Comparison of ENCODE assay signal across 29 cellular contexts in the genomic region with DNA sequence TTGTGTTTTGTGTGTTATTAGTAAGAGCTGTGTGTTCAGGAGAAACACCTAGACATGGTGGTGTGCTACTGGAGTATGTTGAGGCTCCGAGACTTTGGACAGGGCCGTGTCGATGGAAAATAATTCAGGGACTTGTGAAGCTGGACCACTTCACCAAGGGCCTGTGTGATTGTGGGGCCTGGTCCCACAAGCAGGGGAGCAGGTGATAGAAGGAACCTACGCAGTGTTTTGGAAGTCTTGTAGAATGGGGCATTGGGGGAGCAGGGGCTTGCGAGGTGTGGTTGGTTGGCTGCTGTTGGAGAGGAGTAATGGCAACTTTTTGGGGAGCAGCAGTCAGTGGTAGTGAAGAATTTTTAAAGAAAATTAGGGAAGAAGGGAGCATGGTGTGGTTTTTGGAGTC. TPM values are rescaled to one million over a fixed set of nuclear protein-coding genes. Genes with fewer than 3 reads are reported as not detected.
"Had no signal": no experiment of that assay in that cellular context is flagged by ENCODE, and none has a peak within 500 bp of the region (broad histone marks: within the 10 kb centered on the region; RNA-seq: fewer than 3 reads in every experiment).

No MANE protein-coding gene starts in this region.

- H3K9me3 ChIP-seq: lower lobe of right lung, stomach, suprapubic skin, tibial nerve, uterus had no signal

- H3K27ac Mint-ChIP-seq: activated CD4-positive, alpha-beta T cell treated with anti-CD3 and anti-CD28 coated beads, Interleukin-2, amount 10 ng/mL, durations not matched to agents 7 days and 5 days; activated CD8-positive, alpha-beta memory T cell treated with anti-CD3 and anti-CD28 coated beads, Interleukin-2, amount 10 ng/mL, durations not matched to agents 7 days and 5 days; activated CD8-positive, alpha-beta T cell treated with anti-CD3 and anti-CD28 coated beads for 36 hours; activated naive CD8-positive, alpha-beta T cell treated with anti-CD3 and anti-CD28 coated beads, Interleukin-2, amount 50 U/mL, for 24 hours; activated T-helper 1 cell treated with anti-CD3 and anti-CD28 coated beads, Interleukin-12 subunit alpha, Interleukin-12 subunit beta, Interleukin-2, Interleukin-4 antibody, amounts not matched to agents 30 ng/mL and 10 ng/mL and 1 ng/mL, durations not matched to agents 14 hours and 24 hours and 36 hours; immature natural killer cell; natural killer cell; stimulated activated effector memory CD8-positive, alpha-beta T cell treated with anti-CD3 and anti-CD28 coated beads, Interleukin-12 subunit alpha, Interleukin-12 subunit beta, amount 100 ng/mL, for 72 hours; T-helper 2 cell treated with Interferon-gamma antibody and Interleukin-4, amounts not matched to agents 5 μg/mL and 100 μg/mL, for 36 hours had no signal

- H2AFZ ChIP-seq: parathyroid adenoma had no signal

- H3K4me1 Mint-ChIP-seq: activated CD4-positive, alpha-beta T cell treated with anti-CD3 and anti-CD28 coated beads, Interleukin-2, amount 10 ng/mL, durations not matched to agents 7 days and 5 days; activated naive CD8-positive, alpha-beta T cell treated with anti-CD3 and anti-CD28 coated beads, Interleukin-2, amount 50 U/mL, for 24 hours; immature natural killer cell; natural killer cell had no signal

- H3K9me3 Mint-ChIP-seq: activated CD4-positive, alpha-beta T cell treated with anti-CD3 and anti-CD28 coated beads, Interleukin-2, amount 10 ng/mL, durations not matched to agents 7 days and 5 days; activated CD8-positive, alpha-beta T cell treated with anti-CD3 and anti-CD28 coated beads for 36 hours; activated naive CD8-positive, alpha-beta T cell treated with anti-CD3 and anti-CD28 coated beads, Interleukin-2, amount 50 U/mL, for 24 hours; activated T-helper 1 cell treated with anti-CD3 and anti-CD28 coated beads, Interleukin-12 subunit alpha, Interleukin-12 subunit beta, Interleukin-2, Interleukin-4 antibody, amounts not matched to agents 30 ng/mL and 10 ng/mL and 1 ng/mL, durations not matched to agents 14 hours and 24 hours and 36 hours; immature natural killer cell; natural killer cell; stimulated activated effector memory CD8-positive, alpha-beta T cell treated with anti-CD3 and anti-CD28 coated beads, Interleukin-12 subunit alpha, Interleukin-12 subunit beta, amount 100 ng/mL, for 72 hours; T-helper 2 cell treated with Interferon-gamma antibody and Interleukin-4, amounts not matched to agents 5 μg/mL and 100 μg/mL, for 36 hours had no signal

- H3K9ac ChIP-seq: parathyroid adenoma had no signal

- H3K36me3 ChIP-seq: lower lobe of right lung, stomach, suprapubic skin, tibial nerve, uterus had no signal

- H3K4me3 Mint-ChIP-seq: activated CD4-positive, alpha-beta T cell treated with anti-CD3 and anti-CD28 coated beads, Interleukin-2, amount 10 ng/mL, durations not matched to agents 7 days and 5 days; activated CD8-positive, alpha-beta memory T cell treated with anti-CD3 and anti-CD28 coated beads, Interleukin-2, amount 10 ng/mL, durations not matched to agents 7 days and 5 days; activated CD8-positive, alpha-beta T cell treated with anti-CD3 and anti-CD28 coated beads for 36 hours; activated naive CD8-positive, alpha-beta T cell treated with anti-CD3 and anti-CD28 coated beads, Interleukin-2, amount 50 U/mL, for 24 hours; activated T-helper 1 cell treated with anti-CD3 and anti-CD28 coated beads, Interleukin-12 subunit alpha, Interleukin-12 subunit beta, Interleukin-2, Interleukin-4 antibody, amounts not matched to agents 30 ng/mL and 10 ng/mL and 1 ng/mL, durations not matched to agents 14 hours and 24 hours and 36 hours; immature natural killer cell; natural killer cell; stimulated activated effector memory CD8-positive, alpha-beta T cell treated with anti-CD3 and anti-CD28 coated beads, Interleukin-12 subunit alpha, Interleukin-12 subunit beta, amount 100 ng/mL, for 72 hours; T-helper 2 cell treated with Interferon-gamma antibody and Interleukin-4, amounts not matched to agents 5 μg/mL and 100 μg/mL, for 36 hours had no signal

- H3K27me3 Mint-ChIP-seq: activated CD8-positive, alpha-beta T cell treated with anti-CD3 and anti-CD28 coated beads for 36 hours had no signal

- H3K27me3 ChIP-seq: stomach, suprapubic skin, tibial nerve, uterus had no signal

- H3K4me3 ChIP-seq: lower lobe of right lung, stomach, suprapubic skin, tibial nerve, uterus had no signal

- DNase-seq: activated CD4-positive, alpha-beta T cell treated with anti-CD3 and anti-CD28 coated beads, Interleukin-2, amount 10 ng/mL, durations not matched to agents 7 days and 5 days; activated CD4-positive, CD25-positive, alpha-beta regulatory T cell treated with anti-CD3 and anti-CD28 coated beads, Interleukin-2, amount 50 U/mL, for 72 hours; activated CD8-positive, alpha-beta memory T cell treated with anti-CD3 and anti-CD28 coated beads, Interleukin-2, amount 10 ng/mL, durations not matched to agents 7 days and 5 days; activated CD8-positive, alpha-beta T cell treated with anti-CD3 and anti-CD28 coated beads for 36 hours; activated gamma-delta T cell; activated naive CD4-positive, alpha-beta T cell treated with anti-CD3 and anti-CD28 coated beads, Interleukin-2, amount 50 U/mL, for 16 hours; activated naive CD8-positive, alpha-beta T cell treated with anti-CD3 and anti-CD28 coated beads, Interleukin-2, amount 50 U/mL, for 24 hours; activated T-cell treated with anti-CD3 and anti-CD28 coated beads for 4 hours; cortex of kidney; erythroblast; foreskin fibroblast; immature natural killer cell; lower lobe of right lung; midbrain; natural killer cell; nucleus accumbens; small intestine; stimulated activated CD4-positive, alpha-beta T cell treated with anti-CD3 and anti-CD28 coated beads, Interleukin-2, amount 100 ng/mL, for 24 hours; stomach; uterus had no signal

- H3K36me3 Mint-ChIP-seq: activated CD8-positive, alpha-beta memory T cell treated with anti-CD3 and anti-CD28 coated beads, Interleukin-2, amount 10 ng/mL, durations not matched to agents 7 days and 5 days; immature natural killer cell; natural killer cell; stimulated activated effector memory CD8-positive, alpha-beta T cell treated with anti-CD3 and anti-CD28 coated beads, Interleukin-12 subunit alpha, Interleukin-12 subunit beta, amount 100 ng/mL, for 72 hours had no signal

- H3K79me2 ChIP-seq: parathyroid adenoma had no signal

- ATAC-seq: activated CD8-positive, alpha-beta memory T cell treated with anti-CD3 and anti-CD28 coated beads, Interleukin-2, amount 10 ng/mL, durations not matched to agents 7 days and 5 days; activated CD8-positive, alpha-beta T cell treated with anti-CD3 and anti-CD28 coated beads for 36 hours; activated naive CD8-positive, alpha-beta T cell treated with anti-CD3 and anti-CD28 coated beads, Interleukin-2, amount 50 U/mL, for 24 hours; left lobe of liver; lower lobe of right lung; natural killer cell; sciatic nerve; stimulated activated effector memory CD8-positive, alpha-beta T cell treated with anti-CD3 and anti-CD28 coated beads, Interleukin-12 subunit alpha, Interleukin-12 subunit beta, amount 100 ng/mL, for 72 hours had no signal

- H3K27ac ChIP-seq: lower lobe of right lung, parathyroid adenoma, suprapubic skin, tibial nerve, uterus, VCaP had no signal

- H3K4me1 ChIP-seq: parathyroid adenoma, uterus had no signal

RNA-seq across cellular contexts. Expression of a gene that starts 48.7 kb away (rescaled TPM):
- total RNA-seq: activated CD4-positive, alpha-beta T cell treated with anti-CD3 and anti-CD28 coated beads, Interleukin-2, amount 10 ng/mL, durations not matched to agents 7 days and 5 days; suprapubic skin had no signal
- polyA plus RNA-seq: immature natural killer cell had no signal
